In genomic region chr5:122458278-122458872, GRCh38 we compare ENCODE assay signal across 8 cellular contexts.
A peak's percentile ranks its signal among the peaks of the same experiment; 100 is the strongest.
DNase-seq lines count a peak whose midpoint lies in the region; TF ChIP-seq lines count a peak whose summit lies in the region.

No MANE protein-coding gene starts in this region.

- intact Hi-C loops in ascending aorta (cut with DNase I) = no loop called here

- H3K4me3 Mint-ChIP-seq in nephron = no peak overlapping the region
- H3K4me3 Mint-ChIP-seq in activated CD4-positive, alpha-beta T cell treated with anti-CD3 and anti-CD28 coated beads, Interleukin-2, amount 10 ng/mL, durations not matched to agents 7 days and 5 days = no peak overlapping the region

- TF ChIP-seq CTCF in GM20000 (IDR thresholded peaks at IDR 0.05; ENCODE audit: extremely low read depth, missing control alignments) (peak; percentile 33), ascending aorta (IDR thresholded peaks at IDR 0.05) (peak; percentile 2 to 41 (median 22)), nephron (IDR thresholded peaks at IDR 0.05; ENCODE audit: unreplicated experiment in 3 of 3) (peak; percentile 40 to 52 (median 51))

- no peaks in the 10 kb centered on the region for H3K9me3 ChIP-seq in ascending aorta

- H3K27me3 ChIP-seq in ascending aorta (no peaks in the 10 kb centered on the region), H7 (ENCODE audit: control insufficient read depth, insufficient read depth, low read length) (no peaks in the 10 kb centered on the region)

- peaks cover 52% of the 10 kb centered on the region for H3K36me3 Mint-ChIP-seq in nephron (ENCODE audit: low read depth)
- H3K36me3 Mint-ChIP-seq in activated CD4-positive, alpha-beta T cell treated with anti-CD3 and anti-CD28 coated beads, Interleukin-2, amount 10 ng/mL, durations not matched to agents 7 days and 5 days (ENCODE audit: low read depth) = no peaks in the 10 kb centered on the region

- no peaks in the 10 kb centered on the region for H3K9me3 Mint-ChIP-seq in nephron
- H3K9me3 Mint-ChIP-seq in activated CD4-positive, alpha-beta T cell treated with anti-CD3 and anti-CD28 coated beads, Interleukin-2, amount 10 ng/mL, durations not matched to agents 7 days and 5 days = no peaks in the 10 kb centered on the region

- no peaks in the 10 kb centered on the region for H3K27me3 Mint-ChIP-seq in nephron (ENCODE audit: low read depth)
- H3K27me3 Mint-ChIP-seq in activated CD4-positive, alpha-beta T cell treated with anti-CD3 and anti-CD28 coated beads, Interleukin-2, amount 10 ng/mL, durations not matched to agents 7 days and 5 days = no peaks in the 10 kb centered on the region

- DNase-seq in GM03348 (ENCODE audit: low spot score) (peak; percentile 25), GM20000 (ENCODE audit: low spot score) (peak; percentile 32), HPDE6-E6E7 (ENCODE audit: extremely low spot score) (peak; percentile 15), ascending aorta (ENCODE audit: low spot score in 2 of 2) (no peak), putamen (ENCODE audit: low spot score) (no peak), H7 (no peak)
- DNase-seq in activated CD4-positive, alpha-beta T cell treated with anti-CD3 and anti-CD28 coated beads, Interleukin-2, amount 10 ng/mL, durations not matched to agents 7 days and 5 days = no peak

- POLR2A ChIA-PET in activated CD4-positive, alpha-beta T cell treated with anti-CD3 and anti-CD28 coated beads, Interleukin-2, amount 10 ng/mL, durations not matched to agents 7 days and 5 days (lab: Charles Lee) = no interaction called here

- H3K4me1 ChIP-seq in ascending aorta = peaks cover 0 to 4% of the 10 kb centered on the region in 2 donors

- H3K4me1 Mint-ChIP-seq in nephron = peaks cover 19% of the 10 kb centered on the region
- H3K4me1 Mint-ChIP-seq in activated CD4-positive, alpha-beta T cell treated with anti-CD3 and anti-CD28 coated beads, Interleukin-2, amount 10 ng/mL, durations not matched to agents 7 days and 5 days = no peaks in the 10 kb centered on the region

- H3K36me3 ChIP-seq in ascending aorta = no peaks in the 10 kb centered on the region
- no peaks in the 10 kb centered on the region for H3K36me3 ChIP-seq in H7 (replicated peaks; ENCODE audit: control insufficient read depth, insufficient read depth, low read length)

- H3K27ac Mint-ChIP-seq in nephron = peak overlapping the region in 1 of 3 experiments; percentile 3
- no peak overlapping the region for H3K27ac Mint-ChIP-seq in activated CD4-positive, alpha-beta T cell treated with anti-CD3 and anti-CD28 coated beads, Interleukin-2, amount 10 ng/mL, durations not matched to agents 7 days and 5 days

- H3K4me3 ChIP-seq in ascending aorta (no peak overlapping the region), H7 (ENCODE audit: insufficient read depth, low read depth, low read length) (no peak overlapping the region)

- no peak overlapping the region for H3K27ac ChIP-seq in ascending aorta

- CTCF ChIA-PET in activated CD4-positive, alpha-beta T cell treated with anti-CD3 and anti-CD28 coated beads, Interleukin-2, amount 10 ng/mL, durations not matched to agents 7 days and 5 days (lab: Charles Lee) = no interaction called here

Comparison
In these comparisons a context has a peak if more than half of its experiments do, and no peak if none do; other contexts are left out.
1. DNase-seq: peak in GM03348 (single experiment), GM20000 (single experiment) and HPDE6-E6E7 (single experiment); none in ascending aorta (0 of 2), activated CD4-positive, alpha-beta T cell treated with anti-CD3 and anti-CD28 coated beads, Interleukin-2, amount 10 ng/mL, durations not matched to agents 7 days and 5 days (single experiment), putamen (single experiment) and H7 (single experiment).
2. Peak in every context shown above with its lines, with median percentiles within 50 percentile points of each other: CTCF ChIP-seq.